21 cellular contexts compared by ENCODE assay signal in genomic region chr1:185489406-185489805, GRCh38.
DNase-seq lines count a peak whose midpoint lies in the region; ATAC-seq and TF ChIP-seq lines count a peak whose summit lies in the region.
"Had no signal": no experiment of that assay in that cellular context is flagged by ENCODE, and none has a peak within 500 bp of the region (broad histone marks: within the 10 kb centered on the region; RNA-seq: fewer than 3 reads in every experiment).

No MANE protein-coding gene starts in this region.

- peak overlapping the region; percentile 56 for H3K4me3 Mint-ChIP-seq in Caco-2 (ENCODE audit: unreplicated experiment)
- no peak overlapping the region for H3K4me3 Mint-ChIP-seq in T-helper 17 cell
- H3K4me3 Mint-ChIP-seq: HFFc6 had no signal

- intact Hi-C loops in Caco-2 (cut with micrococcal nuclease; ENCODE audit: unreplicated experiment) (no loop called here), colonic mucosa (cut with DNase I) (no loop called here)

- in situ Hi-C loops in GM13977 (cut with MboI; ENCODE audit: low pct_unique_long_range_greater_than_20kb, low sequenced_read_pairs, unreplicated experiment): no loop called here
- in situ Hi-C loops in G401 (cut with HindIII; ENCODE audit: low sequenced_read_pairs): no loop called here

- no peaks in the 10 kb centered on the region for H3K36me3 Mint-ChIP-seq in Caco-2 (ENCODE audit: insufficient read depth, unreplicated experiment)
- H3K36me3 Mint-ChIP-seq in T-helper 17 cell (ENCODE audit: low read depth): no peaks in the 10 kb centered on the region

- BruUV-seq in Caco-2 (replicated peaks; lab: Mats Ljungman, UMichigan): no TSS peak

- CTCF ChIA-PET in Caco-2 (lab: Charles Lee): no interaction called here

- DNase-seq in Caco-2 (no peak), T-helper 17 cell (no peak), colonic mucosa (no peak), GM13977 (ENCODE audit: low spot score) (no peak), omental fat pad (ENCODE audit: low spot score) (no peak), G401 (ENCODE audit: low spot score) (no peak)
- DNase-seq: ACHN, C1 segment of cervical spinal cord, DMS79, H7, HFFc6, KG1, NCI-H1417, NCI-H187 treated with DMSO at 0.1 percent for 48 hours, NCI-H226, NCI-H524, PC-3, RPMI8226, SJCRH30 had no signal

- H3K36me3 ChIP-seq in Caco-2 (ENCODE audit: control insufficient read depth, insufficient read depth, low read length) (no peaks in the 10 kb centered on the region), colonic mucosa (no peaks in the 10 kb centered on the region), mucosa of rectum (ENCODE audit: control insufficient read depth in 2 of 2, insufficient read depth in 2 of 2, low read length in 2 of 2) (no peaks in the 10 kb centered on the region)
- H3K36me3 ChIP-seq: SJCRH30 had no signal

- H3K9me3 ChIP-seq in Caco-2 (no peaks in the 10 kb centered on the region), T-helper 17 cell (ENCODE audit: control insufficient read depth, low read length, poor library complexity, severe bottlenecking) (no peaks in the 10 kb centered on the region), colonic mucosa (no peaks in the 10 kb centered on the region), mucosa of rectum (ENCODE audit: control insufficient read depth in 2 of 2, low read length in 2 of 2) (no peaks in the 10 kb centered on the region)
- H3K9me3 ChIP-seq: SJCRH30 had no signal

- no peak for ATAC-seq in T-helper 17 cell
- ATAC-seq in omental fat pad (ENCODE audit: low FRiP score): no peak
- no peak for ATAC-seq in GM21381 (IDR thresholded peaks at IDR 0.05; ENCODE audit: unreplicated experiment)
- ATAC-seq: PC-3 had no signal

- H3K4me1 Mint-ChIP-seq in Caco-2 (ENCODE audit: low read depth, unreplicated experiment) (peaks cover 32% of the 10 kb centered on the region), T-helper 17 cell (peaks cover 2% of the 10 kb centered on the region)

- POLR2A ChIA-PET in Caco-2 (lab: Charles Lee): no interaction called here

- H3K9ac ChIP-seq in colonic mucosa (ENCODE audit: low read depth in 2 of 2, low read length in 2 of 2): no peak overlapping the region
- H3K9ac ChIP-seq in mucosa of rectum (ENCODE audit: low read depth in 1 of 2, low read length in 2 of 2): no peak overlapping the region

- H3K27ac Mint-ChIP-seq in Caco-2 (ENCODE audit: unreplicated experiment) (peak overlapping the region; percentile 75), T-helper 17 cell (peak overlapping the region; percentile 74)
- H3K27ac Mint-ChIP-seq: HFFc6 had no signal

- peaks cover 17% of the 10 kb centered on the region for H3K4me1 ChIP-seq in Caco-2
- no peaks in the 10 kb centered on the region for H3K4me1 ChIP-seq in colonic mucosa
- H3K4me1 ChIP-seq in mucosa of rectum (ENCODE audit: control insufficient read depth in 2 of 2, insufficient read depth in 2 of 2, low read length in 2 of 2): peaks cover 13 to 15% of the 10 kb centered on the region in 2 donors
- H3K4me1 ChIP-seq: SJCRH30 had no signal

- H3K4me3 ChIP-seq in Caco-2 (ENCODE audit: low read depth, low read length) (no peak overlapping the region), colonic mucosa (no peak overlapping the region), mucosa of rectum (ENCODE audit: low read length in 2 of 2) (no peak overlapping the region)
- H3K4me3 ChIP-seq: SJCRH30 had no signal

- peak overlapping the region; percentile 20 for H3K27ac ChIP-seq in colonic mucosa
- H3K27ac ChIP-seq in mucosa of rectum (ENCODE audit: low read depth in 2 of 2, low read length in 2 of 2): peak overlapping the region; percentile 70 to 71
- H3K27ac ChIP-seq: SJCRH30 had no signal

- no peaks in the 10 kb centered on the region for H3K27me3 ChIP-seq in Caco-2 (replicated peaks; ENCODE audit: control insufficient read depth, insufficient read depth, low read length)
- no peaks in the 10 kb centered on the region for H3K27me3 ChIP-seq in colonic mucosa
- no peaks in the 10 kb centered on the region for H3K27me3 ChIP-seq in mucosa of rectum (ENCODE audit: control insufficient read depth in 2 of 2, insufficient read depth in 2 of 2, low read length in 2 of 2)
- H3K27me3 ChIP-seq: SJCRH30 had no signal

- H3K27me3 Mint-ChIP-seq in Caco-2 (ENCODE audit: insufficient read depth, unreplicated experiment): no peaks in the 10 kb centered on the region
- no peaks in the 10 kb centered on the region for H3K27me3 Mint-ChIP-seq in T-helper 17 cell

- H3K9me3 Mint-ChIP-seq in Caco-2 (ENCODE audit: unreplicated experiment): peaks cover 8% of the 10 kb centered on the region
- H3K9me3 Mint-ChIP-seq: HFFc6 had no signal

- no peak for TF ChIP-seq CTCF in Caco-2 (IDR thresholded peaks at IDR 0.05; ENCODE audit: insufficient read depth in 1 of 2, low read depth in 1 of 2, low read length in 1 of 2, severe bottlenecking in 1 of 2, unreplicated experiment in 1 of 2)
- TF ChIP-seq CTCF in colonic mucosa (IDR thresholded peaks at IDR 0.05): no peak
- TF ChIP-seq CTCF in GM13977 (IDR thresholded peaks at IDR 0.05; ENCODE audit: extremely low read depth, insufficient read depth, missing control alignments): no peak
- no peak for TF ChIP-seq CTCF in omental fat pad (IDR thresholded peaks at IDR 0.05)
